Comparison of ENCODE assay signal across 1 cellular context in genomic region chr17:29209073-29209472, GRCh38.
TF ChIP-seq lines count a peak whose summit lies in the region.

No MANE protein-coding gene starts in this region.

TF ChIP-seq in IMR-90, 13 proteins besides CTCF, POLR2A, EP300 and RAD21:
- TF ChIP-seq MXI1 (IDR thresholded peaks at IDR 0.05; ENCODE audit: borderline replicate concordance, low read depth, low read length) (no peak), CHD1 (IDR thresholded peaks at IDR 0.05; ENCODE audit: low read depth, low read length) (no peak), MAFK (IDR thresholded peaks at IDR 0.05; ENCODE audit: low read depth, low read length) (no peak), BHLHE40 (IDR thresholded peaks at IDR 0.05; ENCODE audit: low read depth, low read length) (no peak), MAZ (IDR thresholded peaks at IDR 0.05; ENCODE audit: borderline replicate concordance, low read depth, low read length) (no peak), FOS (IDR thresholded peaks at IDR 0.05; ENCODE audit: low read depth, low read length) (no peak), RCOR1 (IDR thresholded peaks at IDR 0.05; ENCODE audit: insufficient replicate concordance, low read length) (no peak), SMC3 (IDR thresholded peaks at IDR 0.05; ENCODE audit: low read depth, low read length) (no peak), CEBPB (IDR thresholded peaks at IDR 0.05; ENCODE audit: low read depth, low read length) (no peak), NFE2L2 (IDR thresholded peaks at IDR 0.05; ENCODE audit: low read depth, low read length) (no peak), RFX5 (IDR thresholded peaks at IDR 0.05; ENCODE audit: low read depth, low read length) (no peak)
- TF ChIP-seq, protein P1, sequence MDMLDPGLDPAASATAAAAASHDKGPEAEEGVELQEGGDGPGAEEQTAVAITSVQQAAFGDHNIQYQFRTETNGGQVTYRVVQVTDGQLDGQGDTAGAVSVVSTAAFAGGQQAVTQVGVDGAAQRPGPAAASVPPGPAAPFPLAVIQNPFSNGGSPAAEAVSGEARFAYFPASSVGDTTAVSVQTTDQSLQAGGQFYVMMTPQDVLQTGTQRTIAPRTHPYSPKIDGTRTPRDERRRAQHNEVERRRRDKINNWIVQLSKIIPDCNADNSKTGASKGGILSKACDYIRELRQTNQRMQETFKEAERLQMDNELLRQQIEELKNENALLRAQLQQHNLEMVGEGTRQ (IDR thresholded peaks at IDR 0.05; ENCODE audit: low read depth, low read length): no peak
- TF ChIP-seq, protein P2, sequence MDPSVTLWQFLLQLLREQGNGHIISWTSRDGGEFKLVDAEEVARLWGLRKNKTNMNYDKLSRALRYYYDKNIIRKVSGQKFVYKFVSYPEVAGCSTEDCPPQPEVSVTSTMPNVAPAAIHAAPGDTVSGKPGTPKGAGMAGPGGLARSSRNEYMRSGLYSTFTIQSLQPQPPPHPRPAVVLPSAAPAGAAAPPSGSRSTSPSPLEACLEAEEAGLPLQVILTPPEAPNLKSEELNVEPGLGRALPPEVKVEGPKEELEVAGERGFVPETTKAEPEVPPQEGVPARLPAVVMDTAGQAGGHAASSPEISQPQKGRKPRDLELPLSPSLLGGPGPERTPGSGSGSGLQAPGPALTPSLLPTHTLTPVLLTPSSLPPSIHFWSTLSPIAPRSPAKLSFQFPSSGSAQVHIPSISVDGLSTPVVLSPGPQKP (IDR thresholded peaks at IDR 0.05; ENCODE audit: borderline replicate concordance, low read depth, low read length): no peak
